ENCODE assay signal across 15 cellular contexts in the genomic region with DNA sequence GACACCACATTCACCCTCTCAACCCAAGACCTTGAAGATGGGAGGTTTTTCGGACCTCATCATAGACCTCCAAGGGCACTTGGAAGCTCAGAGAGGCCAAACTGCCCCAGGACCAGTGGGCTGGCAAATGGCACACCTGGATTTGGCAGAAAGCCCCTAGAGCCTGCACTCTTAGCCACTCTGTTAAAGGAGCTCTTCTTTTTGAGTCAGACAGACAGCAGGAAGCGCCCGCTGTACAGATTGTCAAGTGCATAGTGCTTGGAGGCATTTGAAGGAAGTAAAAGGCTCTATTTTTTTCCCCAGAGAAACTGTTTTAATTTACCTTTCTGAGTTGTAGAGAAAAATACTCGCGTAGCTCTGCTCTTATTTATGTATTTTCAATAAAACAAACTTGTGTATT.
A peak's percentile ranks its signal among the peaks of the same experiment; 100 is the strongest.
DNase-seq lines count a peak whose midpoint lies in the region; ATAC-seq and TF ChIP-seq lines count a peak whose summit lies in the region.
"Had no signal": no experiment of that assay in that cellular context is flagged by ENCODE, and none has a peak within 500 bp of the region (broad histone marks: within the 10 kb centered on the region; RNA-seq: fewer than 3 reads in every experiment).

No MANE protein-coding gene starts in this region.

- H3K27ac Mint-ChIP-seq in effector memory CD8-positive, alpha-beta T cell = peak overlapping the region; percentile 41 to 46
- H3K27ac Mint-ChIP-seq in stimulated activated effector memory CD8-positive, alpha-beta T cell treated with anti-CD3 and anti-CD28 coated beads, Interleukin-12 subunit alpha, Interleukin-12 subunit beta, amount 100 ng/mL, for 72 hours = peak overlapping the region; percentile 60
- H3K27ac Mint-ChIP-seq: B cell; CD8-positive, alpha-beta T cell had no signal

- no peaks in the 10 kb centered on the region for H3K27me3 ChIP-seq in HUES48 (ENCODE audit: control insufficient read depth, insufficient read depth, low read length)
- H3K27me3 ChIP-seq: BLaER1 treated with 17β-estradiol and CSF1 and Interleukin-3, amounts not matched to agents 10 nM and 100 nM had no signal

- no peaks in the 10 kb centered on the region for H3K9me3 ChIP-seq in HUES48 (ENCODE audit: control insufficient read depth, insufficient read depth, low read length)

- peaks cover 47 to 65% of the 10 kb centered on the region in 2 donors for H3K4me1 Mint-ChIP-seq in effector memory CD8-positive, alpha-beta T cell (ENCODE audit: low read depth in 2 of 2)
- H3K4me1 Mint-ChIP-seq in stimulated activated effector memory CD8-positive, alpha-beta T cell treated with anti-CD3 and anti-CD28 coated beads, Interleukin-12 subunit alpha, Interleukin-12 subunit beta, amount 100 ng/mL, for 72 hours = peaks cover 78% of the 10 kb centered on the region

- no peak overlapping the region for H3K9ac ChIP-seq in HUES48 (ENCODE audit: low read depth, low read length)
- H3K9ac ChIP-seq: BLaER1 treated with 17β-estradiol and CSF1 and Interleukin-3, amounts not matched to agents 10 nM and 100 nM; GM23248 had no signal

- ATAC-seq in effector memory CD8-positive, alpha-beta T cell (replicated peaks) = peak; percentile 59
- ATAC-seq in stimulated activated effector memory CD8-positive, alpha-beta T cell treated with anti-CD3 and anti-CD28 coated beads, Interleukin-12 subunit alpha, Interleukin-12 subunit beta, amount 100 ng/mL, for 72 hours = peak; percentile 55
- ATAC-seq: CD8-positive, alpha-beta T cell; HepG2 had no signal

- DNase-seq in GM12865 (ENCODE audit: low read depth) (peak; percentile 60), NK-92 (lab: John Stamatoyannopoulos, UW; ENCODE audit: unreplicated experiment) (no peak), cerebellar nuclear complex (lab: John Stamatoyannopoulos, UW) (no peak)
- DNase-seq in effector memory CD8-positive, alpha-beta T cell = no peak
- DNase-seq in stimulated activated effector memory CD8-positive, alpha-beta T cell treated with anti-CD3 and anti-CD28 coated beads, Interleukin-12 subunit alpha, Interleukin-12 subunit beta, amount 100 ng/mL, for 72 hours (ENCODE audit: low spot score in 2 of 2) = no peak
- DNase-seq: Calu3; CD8-positive, alpha-beta T cell; DMS79 treated with DMSO at 0.1 percent for 48 hours; GF-D8; GM23248; HCEC 1CT had no signal

- H3K27me3 Mint-ChIP-seq in effector memory CD8-positive, alpha-beta T cell = no peaks in the 10 kb centered on the region
- H3K27me3 Mint-ChIP-seq: B cell had no signal

- no peaks in the 10 kb centered on the region for H3K9me3 Mint-ChIP-seq in effector memory CD8-positive, alpha-beta T cell
- H3K9me3 Mint-ChIP-seq in stimulated activated effector memory CD8-positive, alpha-beta T cell treated with anti-CD3 and anti-CD28 coated beads, Interleukin-12 subunit alpha, Interleukin-12 subunit beta, amount 100 ng/mL, for 72 hours = no peaks in the 10 kb centered on the region
- H3K9me3 Mint-ChIP-seq: CD8-positive, alpha-beta T cell had no signal

- H3K27ac ChIP-seq in HUES48 (ENCODE audit: low read depth, low read length) = peak overlapping the region; percentile 1
- H3K27ac ChIP-seq: BLaER1 treated with 17β-estradiol and CSF1 and Interleukin-3, amounts not matched to agents 10 nM and 100 nM; GM23248 had no signal

- peaks cover 15% of the 10 kb centered on the region for H3K36me3 ChIP-seq in HUES48 (ENCODE audit: control insufficient read depth, insufficient read depth, low read length)

- H3K4me1 ChIP-seq in HUES48 (ENCODE audit: control insufficient read depth, insufficient read depth, low read length) = peaks cover 69% of the 10 kb centered on the region

- TF ChIP-seq CTCF in GM12865 (IDR thresholded peaks at IDR 0.05; ENCODE audit: insufficient read depth, low read depth, low read length, missing control alignments) = no peak

- H3K4me3 ChIP-seq in GM12865 (ENCODE audit: low read depth, low read length) (no peak overlapping the region), HUES48 (ENCODE audit: low read depth, low read length) (no peak overlapping the region)
- H3K4me3 ChIP-seq: BLaER1 treated with 17β-estradiol and CSF1 and Interleukin-3, amounts not matched to agents 10 nM and 100 nM; GM23248 had no signal

- H3K4me3 Mint-ChIP-seq in effector memory CD8-positive, alpha-beta T cell = no peak overlapping the region
- peak overlapping the region; percentile 39 for H3K4me3 Mint-ChIP-seq in stimulated activated effector memory CD8-positive, alpha-beta T cell treated with anti-CD3 and anti-CD28 coated beads, Interleukin-12 subunit alpha, Interleukin-12 subunit beta, amount 100 ng/mL, for 72 hours
- H3K4me3 Mint-ChIP-seq: B cell; CD8-positive, alpha-beta T cell had no signal

- H3K36me3 Mint-ChIP-seq in effector memory CD8-positive, alpha-beta T cell (ENCODE audit: insufficient read depth) = peaks cover 16% of the 10 kb centered on the region
- H3K36me3 Mint-ChIP-seq in stimulated activated effector memory CD8-positive, alpha-beta T cell treated with anti-CD3 and anti-CD28 coated beads, Interleukin-12 subunit alpha, Interleukin-12 subunit beta, amount 100 ng/mL, for 72 hours = no peaks in the 10 kb centered on the region
- H3K36me3 Mint-ChIP-seq: CD8-positive, alpha-beta T cell had no signal
